Comparison of ENCODE assay signal across 8 cellular contexts in the genomic region with DNA sequence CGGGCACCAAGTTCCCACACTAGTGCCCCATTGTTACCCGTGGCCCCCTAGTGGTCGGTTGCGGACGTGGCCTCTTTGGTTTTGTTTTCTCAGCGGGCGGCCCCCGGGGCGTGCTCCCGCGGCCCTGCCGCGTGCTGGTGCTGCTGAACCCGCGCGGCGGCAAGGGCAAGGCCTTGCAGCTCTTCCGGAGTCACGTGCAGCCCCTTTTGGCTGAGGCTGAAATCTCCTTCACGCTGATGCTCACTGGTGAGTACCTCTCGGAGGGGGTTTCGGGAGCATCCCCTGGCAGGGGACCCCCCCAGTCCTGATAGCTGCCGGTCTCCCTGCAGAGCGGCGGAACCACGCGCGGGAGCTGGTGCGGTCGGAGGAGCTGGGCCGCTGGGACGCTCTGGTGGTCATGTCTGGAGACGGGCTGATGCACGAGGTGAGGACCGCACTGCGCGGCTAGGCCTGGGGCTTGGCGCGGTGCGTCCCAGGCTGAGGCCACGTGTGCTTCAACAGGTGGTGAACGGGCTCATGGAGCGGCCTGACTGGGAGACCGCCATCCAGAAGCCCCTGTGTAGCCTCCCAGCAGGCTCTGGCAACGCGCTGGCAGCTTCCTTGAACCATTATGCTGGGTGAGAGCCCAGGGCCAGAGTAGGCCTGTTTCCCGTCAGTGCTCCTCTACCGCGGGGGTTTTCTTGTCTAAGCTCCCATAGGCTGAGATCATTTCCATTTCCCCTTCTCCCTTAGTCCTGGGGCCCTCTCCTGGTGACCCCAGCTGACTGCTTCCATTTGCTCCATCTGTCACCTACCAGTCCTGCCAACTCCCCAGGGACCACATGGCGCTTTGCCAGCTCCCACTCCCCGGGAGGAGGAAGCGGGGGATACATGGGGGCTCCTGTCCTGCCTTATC. TPM values are rescaled to one million over a fixed set of nuclear protein-coding genes. Genes with fewer than 3 reads are reported as not detected.
DNase-seq lines count a peak whose midpoint lies in the region; ATAC-seq and TF ChIP-seq lines count a peak whose summit lies in the region.

No MANE protein-coding gene starts in this region.

- H3K4me2 ChIP-seq in hepatocyte: peak overlapping the region; percentile 100

- 51% methylated on average over 52 of the region's 52 CpGs for WGBS in hepatocyte (ENCODE audit: low lambda C conversion rate, missing lambda C conversion rate)

- H3K36me3 ChIP-seq in ascending aorta (peaks cover 8 to 11% of the 10 kb centered on the region in 2 donors), hepatocyte (replicated peaks; ENCODE audit: insufficient read depth, low read depth) (no peaks in the 10 kb centered on the region)

- POLR2A ChIA-PET in GM10248 (lab: Yijun Ruan, JAX): no interaction called here

- CTCF ChIA-PET in GM10248 (lab: Yijun Ruan, JAX): interaction anchor here (0.8 to 7.7 kb wide), 33 partner anchors 7 to 481 kb away, joined by 3 to 109 read pairs (median 5); partner anchors contain the start of genes MRPL38 and PRPSAP1

- H3K9me3 ChIP-seq in ascending aorta (no peaks in the 10 kb centered on the region), hepatocyte (ENCODE audit: low read depth) (no peaks in the 10 kb centered on the region)

- no peaks in the 10 kb centered on the region for H4K20me1 ChIP-seq in hepatocyte (ENCODE audit: insufficient read depth, poor library complexity, severe bottlenecking)

- peak; percentile 93 for DNase-seq in GM10248 (ENCODE audit: extremely low spot score)
- peak; percentile 74 for DNase-seq in MV-4-11 (lab: John Stamatoyannopoulos, UW)
- DNase-seq in T-helper 9 cell: peak; percentile 78
- peak; percentile 30 to 86 for DNase-seq in ascending aorta (ENCODE audit: low spot score in 2 of 2)
- peak; percentile 82 for DNase-seq in hepatocyte (ENCODE audit: low spot score)
- DNase-seq in stimulated activated CD4-positive, alpha-beta T cell treated with anti-CD3 and anti-CD28 coated beads, Interleukin-12 subunit alpha, Interleukin-12 subunit beta, amount 100 ng/mL, for 4 hours: peak; percentile 78

- peak; percentile 85 for TF ChIP-seq CTCF in GM10248 (IDR thresholded peaks at IDR 0.05; ENCODE audit: control extremely low read depth, extremely low read depth, low read depth, missing control alignments)
- TF ChIP-seq CTCF in ascending aorta (IDR thresholded peaks at IDR 0.05): peak; percentile 80 to 90 (median 87)
- TF ChIP-seq CTCF in hepatocyte (IDR thresholded peaks at IDR 0.05; ENCODE audit: poor library complexity): peak; percentile 71

- ATAC-seq in HG02623 (IDR thresholded peaks at IDR 0.05; ENCODE audit: unreplicated experiment): no peak
- no peak for ATAC-seq in HG02588 (IDR thresholded peaks at IDR 0.05; ENCODE audit: unreplicated experiment)

- H3K4me3 ChIP-seq in ascending aorta: peak overlapping the region; percentile 67 to 93
- H3K4me3 ChIP-seq in hepatocyte: no peak overlapping the region

- H3K9me2 ChIP-seq in hepatocyte (replicated peaks; ENCODE audit: insufficient read depth): no peaks in the 10 kb centered on the region

- H3K27me3 ChIP-seq in ascending aorta: no peaks in the 10 kb centered on the region
- peaks cover 15% of the 10 kb centered on the region for H3K27me3 ChIP-seq in hepatocyte

- H3K27ac ChIP-seq in ascending aorta (peak overlapping the region; percentile 2 to 94), hepatocyte (no peak overlapping the region)

- intact Hi-C loops in ascending aorta (cut with DNase I): loop anchor here (1.0 kb wide), 2 partner anchors 16 to 33 kb away; partner anchors contain the start of gene PRPSAP1

- H2AFZ ChIP-seq in hepatocyte: peak overlapping the region; percentile 93

- H3K79me2 ChIP-seq in hepatocyte: no peaks in the 10 kb centered on the region

- peaks cover 6 to 26% of the 10 kb centered on the region in 2 donors for H3K4me1 ChIP-seq in ascending aorta
- peaks cover 35% of the 10 kb centered on the region for H3K4me1 ChIP-seq in hepatocyte (ENCODE audit: insufficient read depth)

RNA-seq across cellular contexts. Expression of gene SPHK1, which starts 1.7 kb away (rescaled TPM):
- total RNA-seq in ascending aorta (120 TPM), hepatocyte (3.8 and 5.2 TPM in 2 replicates)
- 12.1 and 15.2 TPM in 2 replicates for polyA plus RNA-seq in hepatocyte

RNA-seq across cellular contexts. Expression of gene PRPSAP1, which starts 32.4 kb away (rescaled TPM):
- 16.1 TPM for total RNA-seq in ascending aorta
- total RNA-seq in hepatocyte: 42.1 and 61.8 TPM in 2 replicates
- polyA plus RNA-seq in hepatocyte: 42.3 and 62.3 TPM in 2 replicates

Comparison
In these comparisons a context has a peak if more than half of its experiments do, and no peak if none do; other contexts are left out.
1. RNA of gene SPHK1, which starts 1.7 kb away (total RNA-seq): 120 TPM in ascending aorta (single experiment); 3.8 to 5.2 TPM in hepatocyte; every median in the first group is over 10 times any median in the second.
2. Peak in every context shown above with its lines, with median percentiles within 50 percentile points of each other: DNase-seq and CTCF ChIP-seq.